In the genomic region with DNA sequence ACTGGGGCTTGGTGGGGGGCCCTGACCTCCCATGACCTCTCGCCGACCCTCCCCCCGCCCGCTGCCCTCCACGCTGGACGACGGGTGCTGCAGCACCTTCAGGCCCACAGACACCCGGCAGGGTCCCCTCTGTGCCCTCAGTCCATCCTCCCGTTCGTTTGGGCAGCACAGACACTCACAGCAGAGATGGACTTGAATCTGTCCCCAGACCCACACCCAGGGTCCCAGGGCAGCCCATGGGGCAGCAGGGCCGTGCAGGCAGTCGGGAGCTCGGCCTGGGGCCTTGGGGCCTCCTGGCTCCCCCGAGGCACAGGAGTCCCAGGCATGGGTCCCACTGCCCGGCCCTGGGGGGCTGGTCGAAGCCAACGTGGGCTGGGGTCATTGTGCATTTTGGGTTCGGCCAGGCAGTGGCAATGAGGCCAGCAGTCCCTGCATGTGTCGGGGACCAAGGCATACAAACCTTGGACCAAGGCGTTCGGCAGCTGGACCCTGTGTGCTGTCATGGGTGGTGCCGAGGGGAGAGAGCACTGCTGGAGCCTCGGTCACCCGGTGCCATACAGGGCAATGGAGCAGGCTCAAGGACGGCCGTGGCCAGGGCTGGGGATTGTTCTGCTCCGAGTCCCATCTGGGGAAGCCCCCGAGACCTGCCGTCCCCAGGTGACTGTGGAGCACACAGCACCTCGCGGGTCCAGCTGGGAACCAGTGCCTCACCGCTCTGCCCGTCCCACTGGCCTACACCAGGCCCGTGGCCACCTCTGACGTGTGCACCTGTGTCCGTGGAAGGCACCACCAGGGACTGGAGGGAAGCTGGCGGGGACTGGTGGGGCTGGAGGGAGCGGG, we compare ENCODE assay signal across 1 cellular context.
TF ChIP-seq lines count a peak whose summit lies in the region.

No MANE protein-coding gene starts in this region.

TF ChIP-seq in HepG2, 621 proteins besides CTCF, POLR2A, EP300 and RAD21:
- no peak for TF ChIP-seq ZNF891 (CRISPR knock-in tag; IDR thresholded peaks at IDR 0.05)
- no peak for TF ChIP-seq ZNF205 (CRISPR knock-in tag; IDR thresholded peaks at IDR 0.05)
- TF ChIP-seq, protein P1, sequence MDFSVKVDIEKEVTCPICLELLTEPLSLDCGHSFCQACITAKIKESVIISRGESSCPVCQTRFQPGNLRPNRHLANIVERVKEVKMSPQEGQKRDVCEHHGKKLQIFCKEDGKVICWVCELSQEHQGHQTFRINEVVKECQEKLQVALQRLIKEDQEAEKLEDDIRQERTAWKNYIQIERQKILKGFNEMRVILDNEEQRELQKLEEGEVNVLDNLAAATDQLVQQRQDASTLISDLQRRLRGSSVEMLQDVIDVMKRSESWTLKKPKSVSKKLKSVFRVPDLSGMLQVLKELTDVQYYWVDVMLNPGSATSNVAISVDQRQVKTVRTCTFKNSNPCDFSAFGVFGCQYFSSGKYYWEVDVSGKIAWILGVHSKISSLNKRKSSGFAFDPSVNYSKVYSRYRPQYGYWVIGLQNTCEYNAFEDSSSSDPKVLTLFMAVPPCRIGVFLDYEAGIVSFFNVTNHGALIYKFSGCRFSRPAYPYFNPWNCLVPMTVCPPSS (IDR thresholded peaks at IDR 0.05), result no peak
- TF ChIP-seq, protein P2, sequence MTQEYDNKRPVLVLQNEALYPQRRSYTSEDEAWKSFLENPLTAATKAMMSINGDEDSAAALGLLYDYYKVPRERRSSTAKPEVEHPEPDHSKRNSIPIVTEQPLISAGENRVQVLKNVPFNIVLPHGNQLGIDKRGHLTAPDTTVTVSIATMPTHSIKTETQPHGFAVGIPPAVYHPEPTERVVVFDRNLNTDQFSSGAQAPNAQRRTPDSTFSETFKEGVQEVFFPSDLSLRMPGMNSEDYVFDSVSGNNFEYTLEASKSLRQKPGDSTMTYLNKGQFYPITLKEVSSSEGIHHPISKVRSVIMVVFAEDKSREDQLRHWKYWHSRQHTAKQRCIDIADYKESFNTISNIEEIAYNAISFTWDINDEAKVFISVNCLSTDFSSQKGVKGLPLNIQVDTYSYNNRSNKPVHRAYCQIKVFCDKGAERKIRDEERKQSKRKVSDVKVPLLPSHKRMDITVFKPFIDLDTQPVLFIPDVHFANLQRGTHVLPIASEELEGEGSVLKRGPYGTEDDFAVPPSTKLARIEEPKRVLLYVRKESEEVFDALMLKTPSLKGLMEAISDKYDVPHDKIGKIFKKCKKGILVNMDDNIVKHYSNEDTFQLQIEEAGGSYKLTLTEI (CRISPR knock-in tag; conservative IDR thresholded peaks at IDR 0.05), result no peak
- no peak for TF ChIP-seq ZNF720 (CRISPR knock-in tag; IDR thresholded peaks at IDR 0.05)
- no peak for TF ChIP-seq ZNF431 (CRISPR knock-in tag; IDR thresholded peaks at IDR 0.05; ENCODE audit: borderline replicate concordance, low read depth)
- no peak for TF ChIP-seq KDM4B (CRISPR knock-in tag; IDR thresholded peaks at IDR 0.05)
- no peak for TF ChIP-seq ZNF775 (CRISPR knock-in tag; IDR thresholded peaks at IDR 0.05; ENCODE audit: borderline replicate concordance)
- TF ChIP-seq TCF7L2 (IDR thresholded peaks at IDR 0.05; ENCODE audit: low read depth, low read length), result no peak
- TF ChIP-seq ZSCAN9 (CRISPR knock-in tag; IDR thresholded peaks at IDR 0.05; ENCODE audit: borderline replicate concordance), result no peak
- TF ChIP-seq, protein P3, sequence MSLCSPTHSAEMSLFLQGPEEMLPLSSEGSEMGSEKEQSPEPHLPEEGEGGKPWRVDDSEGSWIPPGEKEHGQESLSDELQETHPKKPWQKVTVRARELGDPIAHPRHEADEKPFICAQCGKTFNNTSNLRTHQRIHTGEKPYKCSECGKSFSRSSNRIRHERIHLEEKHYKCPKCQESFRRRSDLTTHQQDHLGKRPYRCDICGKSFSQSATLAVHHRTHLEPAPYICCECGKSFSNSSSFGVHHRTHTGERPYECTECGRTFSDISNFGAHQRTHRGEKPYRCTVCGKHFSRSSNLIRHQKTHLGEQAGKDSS (CRISPR knock-in tag; IDR thresholded peaks at IDR 0.05; ENCODE audit: borderline replicate concordance, low read depth), result no peak
- TF ChIP-seq, protein P4, sequence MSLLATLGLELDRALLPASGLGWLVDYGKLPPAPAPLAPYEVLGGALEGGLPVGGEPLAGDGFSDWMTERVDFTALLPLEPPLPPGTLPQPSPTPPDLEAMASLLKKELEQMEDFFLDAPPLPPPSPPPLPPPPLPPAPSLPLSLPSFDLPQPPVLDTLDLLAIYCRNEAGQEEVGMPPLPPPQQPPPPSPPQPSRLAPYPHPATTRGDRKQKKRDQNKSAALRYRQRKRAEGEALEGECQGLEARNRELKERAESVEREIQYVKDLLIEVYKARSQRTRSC (CRISPR knock-in tag; IDR thresholded peaks at IDR 0.05; ENCODE audit: low read depth), result no peak
- TF ChIP-seq ZNF230 (CRISPR knock-in tag; IDR thresholded peaks at IDR 0.05), result no peak
- TF ChIP-seq BHLHE40 (IDR thresholded peaks at IDR 0.05; ENCODE audit: low read length), result no peak
- no peak for TF ChIP-seq ZNF253 (CRISPR knock-in tag; IDR thresholded peaks at IDR 0.05; ENCODE audit: borderline replicate concordance)
